Comparison of ENCODE assay signal across 32 cellular contexts in genomic region chrX:118739577-118739976, GRCh38. TPM values are rescaled to one million over a fixed set of nuclear protein-coding genes. Genes with fewer than 3 reads are reported as not detected.
"Had no signal": no experiment of that assay in that cellular context is flagged by ENCODE, and none has a peak within 500 bp of the region (broad histone marks: within the 10 kb centered on the region; RNA-seq: fewer than 3 reads in every experiment).

No MANE protein-coding gene starts in this region.

- H3K36me3 ChIP-seq: WERI-Rb-1 had no signal

- ATAC-seq: activated CD8-positive, alpha-beta memory T cell treated with anti-CD3 and anti-CD28 coated beads, Interleukin-2, amount 10 ng/mL, durations not matched to agents 7 days and 5 days; activated naive CD8-positive, alpha-beta T cell treated with anti-CD3 and anti-CD28 coated beads, Interleukin-2, amount 50 U/mL, for 24 hours had no signal

- H3K9me3 Mint-ChIP-seq: activated naive CD4-positive, alpha-beta T cell treated with anti-CD3 and anti-CD28 coated beads, Interleukin-2, amount 10 ng/mL, durations not matched to agents 7 days and 5 days; activated naive CD8-positive, alpha-beta T cell treated with anti-CD3 and anti-CD28 coated beads, Interleukin-2, amount 50 U/mL, for 24 hours had no signal

- H3K36me3 Mint-ChIP-seq: activated CD8-positive, alpha-beta memory T cell treated with anti-CD3 and anti-CD28 coated beads, Interleukin-2, amount 10 ng/mL, durations not matched to agents 7 days and 5 days; activated naive CD8-positive, alpha-beta T cell; brain had no signal

- H3K27me3 Mint-ChIP-seq: brain had no signal

- H3K4me2 ChIP-seq: KMS-11 had no signal

- DNase-seq: activated CD4-positive, alpha-beta memory T cell treated with anti-CD3 and anti-CD28 coated beads, Interleukin-2, amount 10 ng/mL, durations not matched to agents 7 days and 5 days; activated CD4-positive, alpha-beta T cell treated with anti-CD3 and anti-CD28 coated beads for 1 hour; activated CD4-positive, alpha-beta T cell treated with anti-CD3 and anti-CD28 coated beads for 48 hours; activated CD4-positive, CD25-positive, alpha-beta regulatory T cell; activated CD8-positive, alpha-beta memory T cell treated with anti-CD3 and anti-CD28 coated beads for 24 hours; activated CD8-positive, alpha-beta memory T cell treated with anti-CD3 and anti-CD28 coated beads, Interleukin-2, amount 10 ng/mL, durations not matched to agents 7 days and 5 days; activated CD8-positive, alpha-beta memory T cell treated with anti-CD3 and anti-CD28 coated beads, Interleukin-2, amount 50 U/mL, for 48 hours; activated effector memory CD4-positive, alpha-beta T cell treated with Interleukin-2 at 50 U/mL for 16 hours; activated naive CD4-positive, alpha-beta T cell treated with anti-CD3 and anti-CD28 coated beads, Interleukin-2, amount 10 ng/mL, durations not matched to agents 7 days and 5 days; activated naive CD8-positive, alpha-beta T cell treated with anti-CD3 and anti-CD28 coated beads, Interleukin-2, amount 50 U/mL, for 24 hours; activated T-cell treated with anti-CD3 and anti-CD28 coated beads, Interleukin-2, amount 50 U/mL, for 48 hours; anterior cingulate cortex; caudate nucleus; MM.1S; MV-4-11; NCI-H1092; NCI-H1436 treated with DMSO at 0.1 percent for 48 hours; NCI-H1694 treated with DMSO at 0.1 percent for 48 hours; NCI-H2029; NCI-H345; NCI-H524 treated with DMSO at 0.1 percent for 48 hours; NK-92 treated with Interleukin-12 subunit alpha and Interleukin-12 subunit beta, amount 100 ng/mL, for 24 hours; OCI-M1; Right ventricle myocardium superior; SJCRH30; T1000; WERI-Rb-1 had no signal

- H3K4me1 Mint-ChIP-seq: activated naive CD4-positive, alpha-beta T cell treated with anti-CD3 and anti-CD28 coated beads, Interleukin-2, amount 10 ng/mL, durations not matched to agents 7 days and 5 days; brain had no signal

- H3K4me3 Mint-ChIP-seq: activated CD4-positive, alpha-beta memory T cell treated with anti-CD3 and anti-CD28 coated beads, Interleukin-2, amount 10 ng/mL, durations not matched to agents 7 days and 5 days; activated CD8-positive, alpha-beta memory T cell treated with anti-CD3 and anti-CD28 coated beads, Interleukin-2, amount 10 ng/mL, durations not matched to agents 7 days and 5 days; activated naive CD4-positive, alpha-beta T cell treated with anti-CD3 and anti-CD28 coated beads, Interleukin-2, amount 10 ng/mL, durations not matched to agents 7 days and 5 days; activated naive CD8-positive, alpha-beta T cell; activated naive CD8-positive, alpha-beta T cell treated with anti-CD3 and anti-CD28 coated beads, Interleukin-2, amount 50 U/mL, for 24 hours; brain had no signal

- H3K27ac Mint-ChIP-seq: activated CD4-positive, alpha-beta memory T cell treated with anti-CD3 and anti-CD28 coated beads, Interleukin-2, amount 10 ng/mL, durations not matched to agents 7 days and 5 days; activated CD8-positive, alpha-beta memory T cell treated with anti-CD3 and anti-CD28 coated beads, Interleukin-2, amount 10 ng/mL, durations not matched to agents 7 days and 5 days; activated naive CD4-positive, alpha-beta T cell treated with anti-CD3 and anti-CD28 coated beads, Interleukin-2, amount 10 ng/mL, durations not matched to agents 7 days and 5 days; activated naive CD8-positive, alpha-beta T cell; activated naive CD8-positive, alpha-beta T cell treated with anti-CD3 and anti-CD28 coated beads, Interleukin-2, amount 50 U/mL, for 24 hours; brain had no signal

- H3K4me3 ChIP-seq: SJCRH30, SK-N-MC had no signal

- H3K4me1 ChIP-seq: SJCRH30 had no signal

- H3K9me3 ChIP-seq: SJCRH30 had no signal

- H3K27ac ChIP-seq: KMS-11, SJCRH30, SK-N-MC, WERI-Rb-1 had no signal

- H3K9ac ChIP-seq: KMS-11 had no signal

- H3K27me3 ChIP-seq: SJCRH30 had no signal

RNA-seq across cellular contexts. Expression of gene IL13RA1, which starts 12.2 kb away (rescaled TPM):
- total RNA-seq: activated CD4-positive, alpha-beta memory T cell treated with anti-CD3 and anti-CD28 coated beads, Interleukin-2, amount 10 ng/mL, durations not matched to agents 7 days and 5 days; activated CD8-positive, alpha-beta memory T cell treated with anti-CD3 and anti-CD28 coated beads, Interleukin-2, amount 10 ng/mL, durations not matched to agents 7 days and 5 days; T-helper 2 cell treated with Interferon-gamma antibody and Interleukin-4, amounts not matched to agents 100 ng/mL and 5 ng/mL, for 36 hours had no signal
